In genomic region chr13:30846844-30847243, GRCh38 we compare ENCODE assay signal across 25 cellular contexts. TPM values are rescaled to one million over a fixed set of nuclear protein-coding genes. Genes with fewer than 3 reads are reported as not detected.
DNase-seq lines count a peak whose midpoint lies in the region; ATAC-seq, FAIRE-seq and TF ChIP-seq lines count a peak whose summit lies in the region.
"Had no signal": no experiment of that assay in that cellular context is flagged by ENCODE, and none has a peak within 500 bp of the region (broad histone marks: within the 10 kb centered on the region; RNA-seq: fewer than 3 reads in every experiment).

No MANE protein-coding gene starts in this region.

- FAIRE-seq in keratinocyte (lab: Jason Lieb, UNC), result peak; percentile 44

- dilution Hi-C loops in mammary epithelial cell (cut with HindIII; ENCODE audit: low sequenced_read_pairs) (no loop called here), keratinocyte (cut with MboI; ENCODE audit: extremely low pct_ligation_motif_present, low sequenced_read_pairs) (no loop called here)

- no peaks in the 10 kb centered on the region for H3K9me3 ChIP-seq in mammary epithelial cell (replicated peaks; ENCODE audit: insufficient read depth, low read length)
- no peaks in the 10 kb centered on the region for H3K9me3 ChIP-seq in T-helper 17 cell (ENCODE audit: control insufficient read depth, low read length, poor library complexity, severe bottlenecking)
- no peaks in the 10 kb centered on the region for H3K9me3 ChIP-seq in keratinocyte (ENCODE audit: control insufficient read depth, low read depth, low read length)
- no peaks in the 10 kb centered on the region for H3K9me3 ChIP-seq in vagina

- H3K9me3 Mint-ChIP-seq in MCF 10A (ENCODE audit: unreplicated experiment), result no peaks in the 10 kb centered on the region
- H3K9me3 Mint-ChIP-seq: CD4-positive, alpha-beta T cell; H9 had no signal

- H3K4me1 Mint-ChIP-seq in MCF 10A (ENCODE audit: insufficient read depth, unreplicated experiment) (peaks cover 12% of the 10 kb centered on the region), T-helper 17 cell (peaks cover 17% of the 10 kb centered on the region)

- peak; percentile 65 for DNase-seq in mammary epithelial cell
- no peak for DNase-seq in MCF 10A (ENCODE audit: unreplicated experiment)
- no peak for DNase-seq in T-helper 17 cell
- DNase-seq in keratinocyte (ENCODE audit: low read depth, low spot score), result no peak
- no peak for DNase-seq in vagina (ENCODE audit: extremely low spot score in 2 of 2)
- no peak for DNase-seq in T1000 (lab: John Stamatoyannopoulos, UW)
- no peak for DNase-seq in medulla oblongata (ENCODE audit: extremely low spot score)
- DNase-seq: activated CD4-positive, alpha-beta T cell treated with anti-CD3 and anti-CD28 coated beads, Interleukin-2, amount 10 ng/mL, durations not matched to agents 7 days and 5 days; activated CD8-positive, alpha-beta memory T cell treated with anti-CD3 and anti-CD28 coated beads, Interleukin-2, amount 50 U/mL, for 48 hours; amniotic stem cell; caudate nucleus; CD4-positive, alpha-beta T cell; DMS79; H9; left cardiac atrium; NCI-H1048; NCI-H187 treated with DMSO at 0.1 percent for 48 hours; NCI-H82; nephron progenitor cell; SHP77 treated with DMSO at 0.1 percent for 48 hours; spleen; T-cell had no signal

- no peak overlapping the region for H3K4me2 ChIP-seq in mammary epithelial cell (ENCODE audit: insufficient read depth, low read depth, low read length)
- H3K4me2 ChIP-seq in keratinocyte (ENCODE audit: control insufficient read depth, extremely low read depth, insufficient read depth, low read depth, low read length), result no peak overlapping the region

- H4K20me1 ChIP-seq in mammary epithelial cell (ENCODE audit: insufficient read depth, low read length) (no peaks in the 10 kb centered on the region), keratinocyte (ENCODE audit: control insufficient read depth, extremely low read depth, insufficient read depth, low read length) (no peaks in the 10 kb centered on the region)

- H3K27ac ChIP-seq in mammary epithelial cell (ENCODE audit: insufficient read depth, low read depth, low read length) (no peak overlapping the region), keratinocyte (ENCODE audit: control insufficient read depth, insufficient read depth, low read length) (no peak overlapping the region), vagina (peak overlapping the region; percentile 72)
- H3K27ac ChIP-seq: spleen had no signal

- H2AFZ ChIP-seq in mammary epithelial cell (ENCODE audit: low read depth, low read length), result no peak overlapping the region
- no peak overlapping the region for H2AFZ ChIP-seq in keratinocyte (ENCODE audit: control insufficient read depth, low read length)

- H3K36me3 Mint-ChIP-seq in MCF 10A (ENCODE audit: insufficient read depth, unreplicated experiment) (no peaks in the 10 kb centered on the region), T-helper 17 cell (ENCODE audit: low read depth) (no peaks in the 10 kb centered on the region)
- H3K36me3 Mint-ChIP-seq: T-cell had no signal

- H3K4me3 Mint-ChIP-seq in MCF 10A (ENCODE audit: unreplicated experiment), result no peak overlapping the region
- no peak overlapping the region for H3K4me3 Mint-ChIP-seq in T-helper 17 cell
- H3K4me3 Mint-ChIP-seq: activated CD4-positive, alpha-beta T cell treated with anti-CD3 and anti-CD28 coated beads, Interleukin-2, amount 10 ng/mL, durations not matched to agents 7 days and 5 days; CD4-positive, alpha-beta T cell; H9; nephron progenitor cell; T-cell had no signal

- no peak for TF ChIP-seq POLR2A in vagina (IDR thresholded peaks at IDR 0.05)

- no peak overlapping the region for H3K27ac Mint-ChIP-seq in MCF 10A (ENCODE audit: low read depth, unreplicated experiment)
- no peak overlapping the region for H3K27ac Mint-ChIP-seq in T-helper 17 cell
- H3K27ac Mint-ChIP-seq: activated CD4-positive, alpha-beta T cell treated with anti-CD3 and anti-CD28 coated beads, Interleukin-2, amount 10 ng/mL, durations not matched to agents 7 days and 5 days; H9; nephron progenitor cell had no signal

- BruUV-seq in mammary epithelial cell (replicated peaks; lab: Mats Ljungman, UMichigan) (no TSS peak), MCF 10A (replicated peaks; lab: Mats Ljungman, UMichigan) (no TSS peak)

- H3K4me1 ChIP-seq in mammary epithelial cell (ENCODE audit: insufficient read depth, low read length) (peaks cover 15% of the 10 kb centered on the region), keratinocyte (ENCODE audit: control insufficient read depth, extremely low read depth, insufficient read depth, low read length) (peaks cover 11% of the 10 kb centered on the region), vagina (peaks cover 7% of the 10 kb centered on the region)

- CTCF ChIA-PET in mammary epithelial cell (lab: Charles Lee; ENCODE audit: low non-redundant PET), result no interaction called here
- CTCF ChIA-PET in MCF 10A (lab: Yijun Ruan, JAX), result interaction anchor here (1.2 kb wide), 1 partner anchor 19 kb away, joined by 9 read pairs; no protein-coding TSS in a partner anchor

- intact Hi-C loops in mammary epithelial cell (cut with micrococcal nuclease), result no loop called here
- intact Hi-C loops in MCF 10A (cut with micrococcal nuclease), result no loop called here
- intact Hi-C loops in vagina (cut with DNase I), result no loop called here

- peak; percentile 53 for ATAC-seq in T-helper 17 cell
- no peak for ATAC-seq in HG02840 (IDR thresholded peaks at IDR 0.05; ENCODE audit: low FRiP score, unreplicated experiment)
- ATAC-seq: esophagus mucosa had no signal

- H3K36me3 ChIP-seq in mammary epithelial cell (ENCODE audit: insufficient read depth, low read length), result no peaks in the 10 kb centered on the region
- H3K36me3 ChIP-seq in keratinocyte (ENCODE audit: control insufficient read depth in 2 of 2, extremely low read depth in 1 of 2, insufficient read depth in 2 of 2, low read length in 2 of 2), result no peaks in the 10 kb centered on the region
- H3K36me3 ChIP-seq in vagina, result no peaks in the 10 kb centered on the region
- H3K36me3 ChIP-seq: spleen had no signal

- no peak overlapping the region for H3K9ac ChIP-seq in mammary epithelial cell (ENCODE audit: insufficient read depth, low read length)
- H3K9ac ChIP-seq in keratinocyte (ENCODE audit: control insufficient read depth, extremely low read depth, insufficient read depth, low read length), result no peak overlapping the region

- H3K27me3 ChIP-seq in mammary epithelial cell (ENCODE audit: insufficient read depth, low read length) (no peaks in the 10 kb centered on the region), keratinocyte (ENCODE audit: control insufficient read depth, extremely low read depth, insufficient read depth, low read length) (no peaks in the 10 kb centered on the region), vagina (no peaks in the 10 kb centered on the region)
- H3K27me3 ChIP-seq: spleen had no signal

- TF ChIP-seq CTCF in mammary epithelial cell (conservative IDR thresholded peaks at IDR 0.05 in 1 of 2, IDR thresholded peaks at IDR 0.05 in 1 of 2; ENCODE audit: extremely low read depth in 1 of 2, insufficient read depth in 1 of 2, low read depth in 1 of 2, low read length in 2 of 2) (no peak), MCF 10A (IDR thresholded peaks at IDR 0.05; ENCODE audit: unreplicated experiment) (no peak), keratinocyte (optimal IDR thresholded peaks at IDR 0.05 in 1 of 3, IDR thresholded peaks at IDR 0.05 in 1 of 3, conservative IDR thresholded peaks at IDR 0.05 in 1 of 3; ENCODE audit: extremely low read depth in 1 of 3, insufficient read depth in 2 of 3, low read length in 3 of 3) (no peak), vagina (IDR thresholded peaks at IDR 0.05) (no peak)

- H3K79me2 ChIP-seq in mammary epithelial cell (ENCODE audit: insufficient read depth, low read length), result no peaks in the 10 kb centered on the region
- no peaks in the 10 kb centered on the region for H3K79me2 ChIP-seq in keratinocyte (ENCODE audit: control insufficient read depth, insufficient read depth, low read length)

- H3K4me3 ChIP-seq in mammary epithelial cell (replicated peaks in 1 of 3; ENCODE audit: insufficient read depth in 1 of 3, low read depth in 2 of 3, low read length in 3 of 3), result no peak overlapping the region
- H3K4me3 ChIP-seq in keratinocyte (ENCODE audit: control insufficient read depth in 2 of 3, extremely low read depth in 1 of 3, insufficient read depth in 2 of 3, low read depth in 1 of 3, low read length in 3 of 3), result no peak overlapping the region
- no peak overlapping the region for H3K4me3 ChIP-seq in vagina
- H3K4me3 ChIP-seq: spleen had no signal

- 99% methylated on average over 7 of the region's 7 CpGs for WGBS in mammary epithelial cell (ENCODE audit: low coverage, missing lambda C conversion rate)

- POLR2A ChIA-PET in MCF 10A (lab: Yijun Ruan, JAX), result interaction anchor here (0.8 to 1.0 kb wide), 2 partner anchors 12 to 17 kb away, joined by 3 to 4 read pairs; no protein-coding TSS in a partner anchor

- H3K9me1 ChIP-seq in keratinocyte (ENCODE audit: control insufficient read depth, extremely low read depth, insufficient read depth, low read length), result peaks cover 5% of the 10 kb centered on the region

- H3K27me3 Mint-ChIP-seq in MCF 10A (ENCODE audit: insufficient read depth, unreplicated experiment) (no peaks in the 10 kb centered on the region), T-helper 17 cell (no peaks in the 10 kb centered on the region)
- H3K27me3 Mint-ChIP-seq: CD4-positive, alpha-beta T cell; T-cell had no signal

- in situ Hi-C loops in mammary epithelial cell (cut with MboI; ENCODE audit: low sequenced_read_pairs in 2 of 2), result no loop called here

RNA-seq across cellular contexts. Expression of gene MEDAG, which starts 59.2 kb away (rescaled TPM):
- total RNA-seq in mammary epithelial cell, result under 1 TPM in 1 of 2 donors, not detected in 1; 0.33 TPM
- polyA plus RNA-seq in mammary epithelial cell, result 0.08 TPM
- polyA minus RNA-seq in mammary epithelial cell, result not detected
- not detected in 2 replicates for total RNA-seq in MCF 10A (2022)
- total RNA-seq in T-helper 17 cell, result not detected
- 0.02 to 0.03 TPM in 2 of 3 replicates, not detected in the other for polyA plus RNA-seq in keratinocyte
- polyA plus RNA-seq in keratinocyte (2011; ENCODE audit: low read depth), result not detected
- polyA plus RNA-seq in keratinocyte (2011; cell fraction: cytosol; rRNA removed), result not detected in 2 replicates
- polyA plus RNA-seq in keratinocyte (2011; cell fraction: nucleus; rRNA removed), result not detected in 2 replicates
- polyA plus RNA-seq in keratinocyte (2012; ENCODE audit: low replicate concordance), result not detected in 2 replicates
- not detected in 3 replicates for polyA minus RNA-seq in keratinocyte
- polyA minus RNA-seq in keratinocyte (2011; cell fraction: cytosol; rRNA and poly(A)+ RNA removed), result not detected
- polyA minus RNA-seq in keratinocyte (2011; cell fraction: nucleus; rRNA and poly(A)+ RNA removed), result not detected in 2 replicates
- 46.4 TPM for total RNA-seq in vagina
- total RNA-seq: activated CD4-positive, alpha-beta T cell treated with anti-CD3 and anti-CD28 coated beads, Interleukin-2, amount 10 ng/mL, durations not matched to agents 7 days and 5 days; CD4-positive, alpha-beta T cell; HT-29; T-cell had no signal

Comparison
In these comparisons a context has a peak if more than half of its experiments do, and no peak if none do; other contexts are left out.
1. RNA of gene MEDAG, which starts 59.2 kb away (total RNA-seq): 46.4 TPM in vagina (single experiment); 0.33 TPM in mammary epithelial cell, not detected in MCF 10A and not detected in T-helper 17 cell; every median in the first group is over 10 times any median in the second.